In genomic region chr5:15852949-15853348, GRCh38 we compare ENCODE assay signal across 27 cellular contexts.
"Had no signal": no experiment of that assay in that cellular context is flagged by ENCODE, and none has a peak within 500 bp of the region (broad histone marks: within the 10 kb centered on the region; RNA-seq: fewer than 3 reads in every experiment).

No MANE protein-coding gene starts in this region.

- H3K27ac ChIP-seq: left lung, lower lobe of right lung, neural progenitor cell, neutrophil, parathyroid adenoma, stomach, testis, thyroid gland, transverse colon, upper lobe of left lung, vagina had no signal

- ATAC-seq: left lung; lower lobe of right lung; naive thymus-derived CD8-positive, alpha-beta T cell; stimulated activated naive B cell treated with anti-CD40 and anti-IgM and Interleukin-4, amounts not matched to agents 10 μg/mL and 1 μg/mL and 100 μg/mL, for 72 hours; stimulated activated naive CD8-positive, alpha-beta T cell treated with anti-CD3 and anti-CD28 coated beads, Interleukin-15, Interleukin-2, amounts not matched to agents 100 U/mL and 50 U/mL, for 24 hours had no signal

- H3K36me3 Mint-ChIP-seq: neural progenitor cell; stimulated activated naive B cell treated with anti-CD40 and anti-IgM and Interleukin-4, amounts not matched to agents 10 μg/mL and 1 μg/mL and 100 μg/mL, for 72 hours had no signal

- H3K27me3 ChIP-seq: left lung, neural progenitor cell, neutrophil, stomach, testis, thyroid gland, transverse colon, upper lobe of left lung, vagina had no signal

- H3K4me1 ChIP-seq: left lung, neural progenitor cell, parathyroid adenoma, testis, thyroid gland, transverse colon, vagina had no signal

- H3K27ac Mint-ChIP-seq: naive thymus-derived CD8-positive, alpha-beta T cell; nephron; neural progenitor cell; stimulated activated naive B cell treated with anti-CD40 and anti-IgM and Interleukin-4, amounts not matched to agents 10 μg/mL and 1 μg/mL and 100 μg/mL, for 72 hours had no signal

- H3K36me3 ChIP-seq: left lung, lower lobe of right lung, neural progenitor cell, neutrophil, stomach, thyroid gland, transverse colon, upper lobe of left lung, vagina had no signal

- H3K4me3 ChIP-seq: left lung, lower lobe of right lung, neural progenitor cell, smooth muscle cell, stomach, testis, thyroid gland, transverse colon, upper lobe of left lung, vagina had no signal

- DNase-seq: hippocampal formation; kidney glomerular epithelial cell; left cardiac atrium; left lung; lower lobe of right lung; mammary epithelial cell; mesenchymal stem cell; naive thymus-derived CD8-positive, alpha-beta T cell; occipital lobe; right cardiac atrium; stimulated activated CD4-positive, alpha-beta T cell treated with anti-CD3 and anti-CD28 coated beads, Interleukin-1b, Interleukin-23, amount 100 ng/mL, for 48 hours; stimulated activated CD4-positive, alpha-beta T cell treated with anti-CD3 and anti-CD28 coated beads, Interleukin-2, amount 100 ng/mL, for 48 hours; stimulated activated CD4-positive, alpha-beta T cell treated with anti-CD3 and anti-CD28 coated beads, Interleukin-4, amount 100 ng/mL, for 4 hours; stimulated activated CD8-positive, alpha-beta memory T cell treated with anti-CD3 and anti-CD28 coated beads, Interleukin-4, amount 100 ng/mL, for 48 hours; stimulated activated naive B cell treated with anti-CD40 and anti-IgM and Interleukin-4, amounts not matched to agents 10 μg/mL and 1 μg/mL and 100 μg/mL, for 72 hours; stimulated activated naive CD8-positive, alpha-beta T cell treated with anti-CD3 and anti-CD28 coated beads, Interleukin-15, Interleukin-2, amounts not matched to agents 100 U/mL and 50 U/mL, for 24 hours; stomach; testis; thyroid gland; transverse colon; upper lobe of left lung had no signal

- H3K9me3 ChIP-seq: neutrophil, stomach, testis, thyroid gland, transverse colon, upper lobe of left lung, vagina had no signal

- H3K4me1 Mint-ChIP-seq: naive thymus-derived CD8-positive, alpha-beta T cell; neural progenitor cell; stimulated activated naive B cell treated with anti-CD40 and anti-IgM and Interleukin-4, amounts not matched to agents 10 μg/mL and 1 μg/mL and 100 μg/mL, for 72 hours had no signal

- H3K27me3 Mint-ChIP-seq: stimulated activated naive B cell treated with anti-CD40 and anti-IgM and Interleukin-4, amounts not matched to agents 10 μg/mL and 1 μg/mL and 100 μg/mL, for 72 hours had no signal

- H3K4me3 Mint-ChIP-seq: naive thymus-derived CD8-positive, alpha-beta T cell; nephron; neural progenitor cell; stimulated activated naive B cell treated with anti-CD40 and anti-IgM and Interleukin-4, amounts not matched to agents 10 μg/mL and 1 μg/mL and 100 μg/mL, for 72 hours had no signal
